In the genomic region with DNA sequence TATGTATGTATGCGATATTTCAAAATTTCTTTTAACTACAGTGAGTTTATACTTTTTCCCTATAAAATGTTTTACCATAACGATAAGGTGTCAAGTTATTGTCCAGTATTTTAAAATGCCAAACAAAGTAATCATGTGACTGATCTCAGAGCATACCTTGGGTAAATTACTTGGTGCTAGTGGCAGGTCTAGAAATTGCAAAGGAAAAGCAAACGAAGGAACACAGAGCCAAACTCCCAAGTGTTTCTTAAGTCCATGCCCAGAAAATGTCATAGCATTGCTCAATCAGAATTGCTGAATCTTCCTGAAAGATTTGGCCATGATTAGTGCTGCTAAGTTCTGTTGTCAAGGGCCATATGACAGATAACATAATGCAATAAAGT, we compare ENCODE assay signal across 14 cellular contexts.
A peak's percentile ranks its signal among the peaks of the same experiment; 100 is the strongest.
DNase-seq lines count a peak whose midpoint lies in the region; ATAC-seq and TF ChIP-seq lines count a peak whose summit lies in the region.
"Had no signal": no experiment of that assay in that cellular context is flagged by ENCODE, and none has a peak within 500 bp of the region (broad histone marks: within the 10 kb centered on the region; RNA-seq: fewer than 3 reads in every experiment).

No MANE protein-coding gene starts in this region.

- no peak overlapping the region for H3K4me3 ChIP-seq in AG10803 (ENCODE audit: low read length)
- H3K4me3 ChIP-seq in PC-3 (ENCODE audit: low read length), result no peak overlapping the region
- no peak overlapping the region for H3K4me3 ChIP-seq in rectal smooth muscle tissue (ENCODE audit: low read length)
- no peak overlapping the region for H3K4me3 ChIP-seq in GM23338

- H3K27ac Mint-ChIP-seq in GM23338, result no peak overlapping the region
- H3K27ac Mint-ChIP-seq: activated T-helper 17 cell treated with anti-CD3 and anti-CD28 coated beads, Interleukin-2, amount 50 U/mL, for 72 hours; memory B cell had no signal

- no peaks in the 10 kb centered on the region for H3K9me3 ChIP-seq in PC-3 (ENCODE audit: low read length)

- no TSS peak for BruUV-seq in PC-3 (replicated peaks; lab: Mats Ljungman, UMichigan)

- no peak overlapping the region for H3K27ac ChIP-seq in PC-3 (ENCODE audit: low read length)
- H3K27ac ChIP-seq in rectal smooth muscle tissue (ENCODE audit: low read depth, low read length), result peak overlapping the region; percentile 77
- H3K27ac ChIP-seq in GM23338 (ENCODE audit: low read depth), result no peak overlapping the region

- no peak overlapping the region for H3K4me3 Mint-ChIP-seq in GM23338
- H3K4me3 Mint-ChIP-seq: activated T-helper 17 cell treated with anti-CD3 and anti-CD28 coated beads, Interleukin-2, amount 50 U/mL, for 72 hours; memory B cell had no signal

- intact Hi-C loops in PC-3 (cut with micrococcal nuclease), result no loop called here

- H3K4me2 ChIP-seq in PC-3 (ENCODE audit: low read length), result no peak overlapping the region
- no peak overlapping the region for H3K4me2 ChIP-seq in GM23338

- ATAC-seq in PC-3, result no peak
- no peak for ATAC-seq in GM23338

- H4K20me1 ChIP-seq in PC-3 (ENCODE audit: low read length), result no peaks in the 10 kb centered on the region
- H4K20me1 ChIP-seq in GM23338 (replicated peaks; ENCODE audit: insufficient read depth), result no peaks in the 10 kb centered on the region

- no peaks in the 10 kb centered on the region for H3F3A ChIP-seq in PC-3 (ENCODE audit: low read length, unreplicated experiment)
- no peaks in the 10 kb centered on the region for H3F3A ChIP-seq in GM23338 (replicated peaks; ENCODE audit: low read depth)

- no peaks in the 10 kb centered on the region for H3K36me3 Mint-ChIP-seq in GM23338 (ENCODE audit: low read depth)
- H3K36me3 Mint-ChIP-seq: memory B cell had no signal

- TF ChIP-seq CTCF in AG10803 (conservative IDR thresholded peaks at IDR 0.05; ENCODE audit: low read length), result peak; percentile 48
- TF ChIP-seq CTCF in PC-3 (conservative IDR thresholded peaks at IDR 0.05; ENCODE audit: low read depth, low read length), result no peak
- no peak for TF ChIP-seq CTCF in GM23338 (conservative IDR thresholded peaks at IDR 0.05; ENCODE audit: low read depth in 2 of 2)

- DNase-seq in AG10803 (ENCODE audit: low read depth) (peak; percentile 94), PC-3 (peak; percentile 9), fibroblast of peridontal ligament (ENCODE audit: extremely low read depth) (peak; percentile 89), GM23338 (ENCODE audit: low spot score) (no peak), cerebellar cortex (ENCODE audit: low spot score) (no peak), NCI-H69 (lab: John Stamatoyannopoulos, UW) (no peak), HPDE6-E6E7 (ENCODE audit: extremely low spot score) (no peak)
- DNase-seq: activated CD4-positive, alpha-beta T cell treated with anti-CD3 and anti-CD28 coated beads for 1 hour; NCI-H1417 treated with DMSO at 0.1 percent for 48 hours; NCI-H748 treated with DMSO at 0.1 percent for 48 hours; right cardiac atrium had no signal

- H3K4me1 ChIP-seq in PC-3 (ENCODE audit: insufficient read depth, low read length), result peaks cover 31% of the 10 kb centered on the region
- peaks cover 49% of the 10 kb centered on the region for H3K4me1 ChIP-seq in rectal smooth muscle tissue (ENCODE audit: control insufficient read depth, insufficient read depth, low read length)
- H3K4me1 ChIP-seq in GM23338 (ENCODE audit: insufficient read depth), result no peaks in the 10 kb centered on the region

- peaks cover 10% of the 10 kb centered on the region for H3K36me3 ChIP-seq in PC-3 (ENCODE audit: low read depth, low read length)
- peaks cover 3% of the 10 kb centered on the region for H3K36me3 ChIP-seq in rectal smooth muscle tissue (ENCODE audit: control insufficient read depth, insufficient read depth, low read length)
- H3K36me3 ChIP-seq in GM23338 (ENCODE audit: insufficient read depth), result no peaks in the 10 kb centered on the region

- H3K27me3 ChIP-seq in PC-3 (ENCODE audit: low read length) (no peaks in the 10 kb centered on the region), rectal smooth muscle tissue (ENCODE audit: control insufficient read depth, insufficient read depth, low read length) (no peaks in the 10 kb centered on the region), GM23338 (ENCODE audit: insufficient read depth) (no peaks in the 10 kb centered on the region)

- H3K79me2 ChIP-seq in PC-3 (ENCODE audit: low read length), result no peaks in the 10 kb centered on the region
- no peaks in the 10 kb centered on the region for H3K79me2 ChIP-seq in GM23338 (replicated peaks; ENCODE audit: insufficient read depth)

- no peaks in the 10 kb centered on the region for H3K9me2 ChIP-seq in PC-3 (replicated peaks; ENCODE audit: low read length)
- H3K9me2 ChIP-seq in GM23338 (ENCODE audit: insufficient read depth), result no peaks in the 10 kb centered on the region

- CTCF ChIA-PET in PC-3 (lab: Charles Lee), result no interaction called here

- no peak overlapping the region for H3K9ac ChIP-seq in PC-3 (ENCODE audit: low read length)
- no peak overlapping the region for H3K9ac ChIP-seq in rectal smooth muscle tissue (ENCODE audit: low read length)

- no peaks in the 10 kb centered on the region for H3K27me3 Mint-ChIP-seq in GM23338 (ENCODE audit: insufficient read depth, low read depth, poor library complexity)

- H3K9me3 Mint-ChIP-seq in GM23338, result no peaks in the 10 kb centered on the region
- H3K9me3 Mint-ChIP-seq: activated T-helper 17 cell treated with anti-CD3 and anti-CD28 coated beads, Interleukin-2, amount 50 U/mL, for 72 hours; memory B cell had no signal

- no peaks in the 10 kb centered on the region for H3K4me1 Mint-ChIP-seq in GM23338
- H3K4me1 Mint-ChIP-seq: activated T-helper 17 cell treated with anti-CD3 and anti-CD28 coated beads, Interleukin-2, amount 50 U/mL, for 72 hours; memory B cell had no signal

- no peak overlapping the region for H2AFZ ChIP-seq in PC-3 (ENCODE audit: low read length)
- H2AFZ ChIP-seq in GM23338, result no peak overlapping the region

- POLR2A ChIA-PET in PC-3 (lab: Charles Lee; ENCODE audit: unreplicated experiment), result no interaction called here

TF ChIP-seq in GM23338, 12 proteins besides CTCF, POLR2A, EP300 and RAD21:
- TF ChIP-seq, protein P1, sequence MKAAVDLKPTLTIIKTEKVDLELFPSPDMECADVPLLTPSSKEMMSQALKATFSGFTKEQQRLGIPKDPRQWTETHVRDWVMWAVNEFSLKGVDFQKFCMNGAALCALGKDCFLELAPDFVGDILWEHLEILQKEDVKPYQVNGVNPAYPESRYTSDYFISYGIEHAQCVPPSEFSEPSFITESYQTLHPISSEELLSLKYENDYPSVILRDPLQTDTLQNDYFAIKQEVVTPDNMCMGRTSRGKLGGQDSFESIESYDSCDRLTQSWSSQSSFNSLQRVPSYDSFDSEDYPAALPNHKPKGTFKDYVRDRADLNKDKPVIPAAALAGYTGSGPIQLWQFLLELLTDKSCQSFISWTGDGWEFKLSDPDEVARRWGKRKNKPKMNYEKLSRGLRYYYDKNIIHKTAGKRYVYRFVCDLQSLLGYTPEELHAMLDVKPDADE (IDR thresholded peaks at IDR 0.05), result no peak
- TF ChIP-seq NANOG (IDR thresholded peaks at IDR 0.05; ENCODE audit: borderline replicate concordance) (no peak), ZNF114 (CRISPR knock-in tag; IDR thresholded peaks at IDR 0.05) (no peak), POLR2AphosphoS5 (IDR thresholded peaks at IDR 0.05; ENCODE audit: low read depth) (no peak)

Comparison
In these comparisons a context has a peak if more than half of its experiments do, and no peak if none do; other contexts are left out.
1. DNase-seq: peak in AG10803 (single experiment), PC-3 (single experiment) and fibroblast of peridontal ligament (single experiment); none in GM23338 (single experiment), cerebellar cortex (single experiment), NCI-H69 (single experiment) and HPDE6-E6E7 (single experiment).